ENCODE assay signal across 8 cellular contexts in genomic region chr10:22345301-22346086, GRCh38. TPM values are rescaled to one million over a fixed set of nuclear protein-coding genes. Genes with fewer than 3 reads are reported as not detected.
DNase-seq lines count a peak whose midpoint lies in the region; ATAC-seq and TF ChIP-seq lines count a peak whose summit lies in the region.

Gene SPAG6, plus strand, starts transcription at chr10:22345496. Its CDS starts 116 bp downstream, at chr10:22345612.

- peaks cover 82% of the 10 kb centered on the region for H3K27me3 Mint-ChIP-seq in activated naive CD8-positive, alpha-beta T cell treated with anti-CD3 and anti-CD28 coated beads, Interleukin-2, amount 10 ng/mL, durations not matched to agents 7 days and 5 days

- peaks cover 16% of the 10 kb centered on the region for H3K4me1 Mint-ChIP-seq in activated naive CD8-positive, alpha-beta T cell treated with anti-CD3 and anti-CD28 coated beads, Interleukin-2, amount 10 ng/mL, durations not matched to agents 7 days and 5 days

- no peak within 1 kb of the TSS for H3K27ac Mint-ChIP-seq in activated naive CD8-positive, alpha-beta T cell treated with anti-CD3 and anti-CD28 coated beads, Interleukin-2, amount 10 ng/mL, durations not matched to agents 7 days and 5 days

- no peaks in the 10 kb centered on the region for H3K9me3 Mint-ChIP-seq in activated naive CD8-positive, alpha-beta T cell treated with anti-CD3 and anti-CD28 coated beads, Interleukin-2, amount 10 ng/mL, durations not matched to agents 7 days and 5 days

- DNase-seq in NCI-H2227 (lab: John Stamatoyannopoulos, UW; ENCODE audit: unreplicated experiment) (peak; percentile 88), left kidney (ENCODE audit: low read depth, low spot score) (peak; percentile 86), EL (no peak)
- DNase-seq in activated naive CD8-positive, alpha-beta T cell treated with anti-CD3 and anti-CD28 coated beads, Interleukin-2, amount 10 ng/mL, durations not matched to agents 7 days and 5 days: peak; percentile 70
- peak; percentile 66 for DNase-seq in stimulated activated naive CD8-positive, alpha-beta T cell treated with anti-CD3 and anti-CD28 coated beads, Interleukin-15, Interleukin-2, amounts not matched to agents 100 U/mL and 50 U/mL, for 24 hours

- peak within 1 kb of the TSS; percentile 37 for H3K4me3 Mint-ChIP-seq in activated naive CD8-positive, alpha-beta T cell treated with anti-CD3 and anti-CD28 coated beads, Interleukin-2, amount 10 ng/mL, durations not matched to agents 7 days and 5 days

- POLR2A ChIA-PET in activated naive CD8-positive, alpha-beta T cell treated with anti-CD3 and anti-CD28 coated beads, Interleukin-2, amount 10 ng/mL, durations not matched to agents 7 days and 5 days (lab: Charles Lee): interaction anchor here (0.9 to 1.0 kb wide), 2 partner anchors 29 to 91 kb away, joined by 3 to 5 read pairs; partner anchors contain the start of gene COMMD3

- peaks cover 2% of the 10 kb centered on the region for H3K36me3 Mint-ChIP-seq in activated naive CD8-positive, alpha-beta T cell treated with anti-CD3 and anti-CD28 coated beads, Interleukin-2, amount 10 ng/mL, durations not matched to agents 7 days and 5 days

- TF ChIP-seq POLR2A in GM19193 (IDR thresholded peaks at IDR 0.05; ENCODE audit: extremely low read depth, insufficient read depth, insufficient read length): peak; percentile 24

- peak; percentile 27 for ATAC-seq in activated naive CD8-positive, alpha-beta T cell treated with anti-CD3 and anti-CD28 coated beads, Interleukin-2, amount 10 ng/mL, durations not matched to agents 7 days and 5 days (ENCODE audit: low read depth)
- peak; percentile 28 for ATAC-seq in stimulated activated naive CD8-positive, alpha-beta T cell treated with anti-CD3 and anti-CD28 coated beads, Interleukin-15, Interleukin-2, amounts not matched to agents 100 U/mL and 50 U/mL, for 24 hours
- ATAC-seq in GM21576 (IDR thresholded peaks at IDR 0.05; ENCODE audit: unreplicated experiment): no peak
- ATAC-seq in HG02852 (IDR thresholded peaks at IDR 0.05; ENCODE audit: unreplicated experiment): no peak

RNA-seq across cellular contexts. Expression of gene SPAG6, which starts in this region (rescaled TPM):
- under 1 TPM; 0.67 to 0.77 TPM for total RNA-seq in activated naive CD8-positive, alpha-beta T cell treated with anti-CD3 and anti-CD28 coated beads, Interleukin-2, amount 10 ng/mL, durations not matched to agents 7 days and 5 days

Comparison
In these comparisons a context has a peak if more than half of its experiments do, and no peak if none do; other contexts are left out.
1. Peak in DNase-seq and ATAC-seq in activated naive CD8-positive, alpha-beta T cell treated with anti-CD3 and anti-CD28 coated beads, Interleukin-2, amount 10 ng/mL, durations not matched to agents 7 days and 5 days; RNA of the gene not detected or under 1 TPM.